In genomic region chr3:185442031-185442430, GRCh38 we compare ENCODE assay signal across 35 cellular contexts.
"Had no signal": no experiment of that assay in that cellular context is flagged by ENCODE, and none has a peak within 500 bp of the region (broad histone marks: within the 10 kb centered on the region; RNA-seq: fewer than 3 reads in every experiment).

No MANE protein-coding gene starts in this region.

- H3K36me3 ChIP-seq: MG63 had no signal

- H3K9me3 ChIP-seq: MG63 had no signal

- DNase-seq: Karpas-422, Kasumi-1, MG63, MM.1S, MV-4-11, NCI-H1048, NCI-H1092, NCI-H1092 treated with DMSO at 0.1 percent for 48 hours, NCI-H1105, NCI-H1105 treated with DMSO at 0.1 percent for 48 hours, NCI-H1417, NCI-H1417 treated with DMSO at 0.1 percent for 48 hours, NCI-H1436, NCI-H1436 treated with DMSO at 0.1 percent for 48 hours, NCI-H146, NCI-H1694, NCI-H1694 treated with DMSO at 0.1 percent for 48 hours, NCI-H187, NCI-H187 treated with DMSO at 0.1 percent for 48 hours, NCI-H1930, NCI-H2029, NCI-H2029 treated with DMSO at 0.1 percent for 48 hours, NCI-H2081, NCI-H2081 treated with DMSO at 0.1 percent for 48 hours, NCI-H2107, NCI-H2171, NCI-H2171 treated with DMSO at 0.1 percent for 48 hours, NCI-H2227 treated with DMSO at 0.1 percent for 48 hours, NCI-H226, NCI-H345, NCI-H446, NCI-H446 treated with DMSO at 0.1 percent for 48 hours, NCI-H510A, NCI-H510A treated with DMSO at 0.1 percent for 48 hours, NCI-H524 had no signal

- H3K4me3 ChIP-seq: MG63 had no signal

- H3K27me3 ChIP-seq: MG63 had no signal
